ENCODE assay signal across 27 cellular contexts in the genomic region with DNA sequence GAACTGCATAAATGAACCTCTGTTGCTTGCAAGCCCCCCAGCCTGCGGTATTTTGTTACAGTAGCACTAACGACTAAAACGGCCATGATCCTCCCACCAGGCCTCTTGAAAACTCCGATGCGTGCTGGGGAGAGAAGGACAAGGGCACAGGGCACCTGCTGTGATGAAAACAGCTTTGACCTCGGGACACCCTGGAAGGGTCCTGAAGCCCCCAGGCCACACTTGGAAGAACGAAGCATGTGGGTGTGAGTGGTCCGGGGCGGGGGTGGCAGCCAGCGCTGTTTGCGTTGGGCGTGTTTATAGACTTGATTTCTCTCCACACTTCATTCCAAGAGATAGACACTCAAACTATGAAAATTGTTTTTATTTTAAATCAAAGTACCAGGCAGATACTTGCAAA. TPM values are rescaled to one million over a fixed set of nuclear protein-coding genes. Genes with fewer than 3 reads are reported as not detected.
"Had no signal": no experiment of that assay in that cellular context is flagged by ENCODE, and none has a peak within 500 bp of the region (broad histone marks: within the 10 kb centered on the region; RNA-seq: fewer than 3 reads in every experiment).

No MANE protein-coding gene starts in this region.

- H3K27ac ChIP-seq: colonic mucosa, hepatocyte, parathyroid adenoma, right atrium auricular region, sigmoid colon, skin epidermis, thoracic aorta, transverse colon had no signal

- H3K79me2 ChIP-seq: hepatocyte, parathyroid adenoma had no signal

- H3K36me3 ChIP-seq: colonic mucosa had no signal

- H3K4me1 Mint-ChIP-seq: natural killer cell had no signal

- DNase-seq: cerebellar nuclear complex; colonic mucosa; effector CD8-positive, alpha-beta T cell; foreskin melanocyte; head of caudate nucleus; left colon; natural killer cell; nucleus accumbens; sigmoid colon; stimulated activated CD4-positive, alpha-beta T cell treated with anti-CD3 and anti-CD28 coated beads, Interleukin-2, amount 100 ng/mL, for 24 hours; stimulated activated CD4-positive, alpha-beta T cell treated with anti-CD3 and anti-CD28 coated beads, Interleukin-4, amount 100 ng/mL, for 4 hours; stimulated activated naive B cell treated with anti-CD40 and anti-IgM and Interleukin-4, amounts not matched to agents 10 μg/mL and 1 μg/mL and 100 μg/mL, for 72 hours; stimulated activated naive CD8-positive, alpha-beta T cell treated with anti-CD3 and anti-CD28 coated beads, Interleukin-15, amount 100 ng/mL, for 72 hours; transverse colon had no signal

- H3K4me1 ChIP-seq: colonic mucosa, parathyroid adenoma, right atrium auricular region, sigmoid colon, transverse colon had no signal

- H3K27me3 ChIP-seq: colonic mucosa, hepatocyte, right atrium auricular region, sigmoid colon, transverse colon had no signal

- H3K9ac ChIP-seq: parathyroid adenoma had no signal

- H3K4me3 Mint-ChIP-seq: natural killer cell; neural crest cell; stimulated activated naive B cell treated with anti-CD40 and anti-IgM and Interleukin-4, amounts not matched to agents 10 μg/mL and 1 μg/mL and 100 μg/mL, for 72 hours; stimulated activated naive CD8-positive, alpha-beta T cell treated with anti-CD3 and anti-CD28 coated beads, Interleukin-15, amount 100 ng/mL, for 72 hours had no signal

- H3K27ac Mint-ChIP-seq: natural killer cell; stimulated activated naive B cell treated with anti-CD40 and anti-IgM and Interleukin-4, amounts not matched to agents 10 μg/mL and 1 μg/mL and 100 μg/mL, for 72 hours had no signal

- H3K4me3 ChIP-seq: colonic mucosa, hepatocyte, right atrium auricular region, sigmoid colon, skin epidermis, thoracic aorta, transverse colon had no signal

- H3K36me3 Mint-ChIP-seq: natural killer cell had no signal

- H2AFZ ChIP-seq: hepatocyte, parathyroid adenoma had no signal

- ATAC-seq: natural killer cell; stimulated activated naive CD8-positive, alpha-beta T cell treated with anti-CD3 and anti-CD28 coated beads, Interleukin-15, amount 100 ng/mL, for 72 hours had no signal

- H3K27me3 Mint-ChIP-seq: stimulated activated naive B cell treated with anti-CD40 and anti-IgM and Interleukin-4, amounts not matched to agents 10 μg/mL and 1 μg/mL and 100 μg/mL, for 72 hours had no signal

- H3K9me3 Mint-ChIP-seq: natural killer cell; neural crest cell; stimulated activated naive B cell treated with anti-CD40 and anti-IgM and Interleukin-4, amounts not matched to agents 10 μg/mL and 1 μg/mL and 100 μg/mL, for 72 hours; stimulated activated naive CD8-positive, alpha-beta T cell treated with anti-CD3 and anti-CD28 coated beads, Interleukin-15, amount 100 ng/mL, for 72 hours had no signal

- H3K4me2 ChIP-seq: hepatocyte had no signal

- H3K9me3 ChIP-seq: colonic mucosa, right atrium auricular region, sigmoid colon, thoracic aorta, transverse colon had no signal

RNA-seq across cellular contexts. Expression of a gene that starts 33.3 kb away (rescaled TPM):
- total RNA-seq: right atrium auricular region, transverse colon had no signal

RNA-seq across cellular contexts. Expression of a gene that starts 39.7 kb away (rescaled TPM):
- total RNA-seq: dermis microvascular lymphatic vessel endothelial cell, hepatocyte, kidney epithelial cell, liver, lung microvascular endothelial cell, mesenteric fat pad, mononuclear cell, neural crest cell, right atrium auricular region, sigmoid colon, subcutaneous adipose tissue, thoracic aorta had no signal
- polyA plus RNA-seq: hepatocyte, liver had no signal

RNA-seq across cellular contexts. Expression of a gene that starts 50.1 kb away (rescaled TPM):
- total RNA-seq: lung microvascular endothelial cell, neural crest cell, right atrium auricular region had no signal
